Comparison of ENCODE assay signal across 20 cellular contexts in the genomic region with DNA sequence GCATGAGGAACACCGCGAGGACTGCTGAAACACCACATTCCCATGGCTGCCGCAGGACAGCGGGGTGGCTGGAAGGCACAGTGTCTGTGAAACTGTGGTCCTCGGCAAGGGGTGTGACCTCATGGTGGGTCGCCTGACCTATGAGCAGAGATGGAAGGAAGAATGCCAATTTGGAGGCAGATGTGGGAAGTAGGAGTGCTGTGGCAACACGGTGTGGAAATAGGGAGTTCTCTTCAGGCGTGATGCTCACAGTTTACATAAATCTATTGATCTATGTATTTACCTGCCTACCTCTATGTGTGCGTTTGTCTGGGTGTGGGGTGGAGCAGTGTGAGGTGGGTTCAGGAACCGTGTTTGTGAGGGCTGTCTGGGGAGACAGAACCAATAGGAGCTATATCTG.
A peak's percentile ranks its signal among the peaks of the same experiment; 100 is the strongest.
DNase-seq lines count a peak whose midpoint lies in the region; ATAC-seq, FAIRE-seq and TF ChIP-seq lines count a peak whose summit lies in the region.
"Had no signal": no experiment of that assay in that cellular context is flagged by ENCODE, and none has a peak within 500 bp of the region (broad histone marks: within the 10 kb centered on the region; RNA-seq: fewer than 3 reads in every experiment).

No MANE protein-coding gene starts in this region.

- no peak overlapping the region for H2AFZ ChIP-seq in HepG2 (ENCODE audit: low read length)
- peak overlapping the region; percentile 37; the same call in 1 of the 2 replicates for H2AFZ ChIP-seq in GM12878 (ENCODE audit: control insufficient read depth, low read depth, low read length)

- H3K9me3 ChIP-seq in HepG2 (ENCODE audit: low read length) (no peaks in the 10 kb centered on the region), right lobe of liver (no peaks in the 10 kb centered on the region), GM12878 (replicated peaks; ENCODE audit: control insufficient read depth, insufficient read depth, low read length) (no peaks in the 10 kb centered on the region; the same call in 2 of the 3 replicates), neutrophil (no peaks in the 10 kb centered on the region)
- H3K9me3 ChIP-seq: A549, BLaER1 had no signal

- TF ChIP-seq EP300 in HepG2 (IDR thresholded peaks at IDR 0.05; ENCODE audit: low read depth in 2 of 2, low read length in 2 of 2) (no peak), HepG2 (CRISPR knock-in tag; IDR thresholded peaks at IDR 0.05; ENCODE audit: borderline replicate concordance) (no peak), GM12878 (IDR thresholded peaks at IDR 0.05; ENCODE audit: borderline replicate concordance in 1 of 2, control insufficient read depth in 1 of 2, low read depth in 2 of 2, low read length in 2 of 2) (no peak)

- POLR2A ChIA-PET in HepG2 (lab: Yijun Ruan, JAX) (no interaction called here), GM12878 (lab: Charles Lee) (interaction anchor here (0.7 to 1.7 kb wide), 2 partner anchors 150 to 152 kb away, joined by 3 to 4 read pairs; no protein-coding TSS in a partner anchor)

- RAD21 ChIA-PET in GM12878 (lab: Charles Lee; ENCODE audit: unreplicated experiment) = no interaction called here

- TF ChIP-seq POLR2A in HepG2 (IDR thresholded peaks at IDR 0.05; ENCODE audit: insufficient read depth in 1 of 2, low read depth in 2 of 2, low read length in 2 of 2) (no peak), right lobe of liver (IDR thresholded peaks at IDR 0.05) (no peak), GM12878 (IDR thresholded peaks at IDR 0.05; ENCODE audit: low read depth, low read length) (no peak)

- no peak overlapping the region for H3K4me3 ChIP-seq in HepG2 (replicated peaks in 1 of 3; ENCODE audit: insufficient read depth in 1 of 3, low read depth in 2 of 3, low read length in 3 of 3)
- no peak overlapping the region for H3K4me3 ChIP-seq in right lobe of liver
- H3K4me3 ChIP-seq in GM12878 = no peak overlapping the region
- H3K4me3 ChIP-seq in neutrophil (ENCODE audit: low read depth in 1 of 2, low read length in 1 of 2) = no peak overlapping the region
- H3K4me3 ChIP-seq: A549, BLaER1 had no signal

- peak; percentile 47 for ATAC-seq in HepG2
- ATAC-seq in right lobe of liver = no peak
- no peak for ATAC-seq in GM12878
- no peak for ATAC-seq in GM21381 (IDR thresholded peaks at IDR 0.05; ENCODE audit: unreplicated experiment)
- ATAC-seq in GM18502 (IDR thresholded peaks at IDR 0.05; ENCODE audit: poor library complexity, unreplicated experiment) = no peak
- ATAC-seq: A549; CD8-positive, alpha-beta T cell had no signal

- CTCF ChIA-PET in HepG2 (lab: Yijun Ruan, JAX; ENCODE audit: low intra/inter-chr PET ratio, low total read pairs) (no interaction called here), GM12878 (lab: Yijun Ruan, JAX) (interaction anchor here (1.4 to 1.8 kb wide), 2 partner anchors 11 to 17 kb away, joined by 4 to 13 read pairs; no protein-coding TSS in a partner anchor)

- H3K27ac ChIP-seq in HepG2 (ENCODE audit: extremely low read length, insufficient read depth, low read length) (no peak overlapping the region), right lobe of liver (no peak overlapping the region), GM12878 (ENCODE audit: control insufficient read depth, insufficient read depth) (peak overlapping the region; percentile 81), neutrophil (peak overlapping the region; percentile 91)
- H3K27ac ChIP-seq: 22Rv1, A549, BLaER1 had no signal

- H3K4me1 ChIP-seq in HepG2 (ENCODE audit: insufficient read depth, low read length) = peaks cover 17% of the 10 kb centered on the region
- no peaks in the 10 kb centered on the region for H3K4me1 ChIP-seq in right lobe of liver
- H3K4me1 ChIP-seq in GM12878 (ENCODE audit: control insufficient read depth, insufficient read depth, low read length) = peaks cover 27% of the 10 kb centered on the region
- peaks cover 52 to 53% of the 10 kb centered on the region in 2 experiments for H3K4me1 ChIP-seq in neutrophil (ENCODE audit: control insufficient read depth in 1 of 2, insufficient read depth in 1 of 2, low read depth in 1 of 2, low read length in 1 of 2)
- H3K4me1 ChIP-seq: A549, BLaER1 had no signal

- no peak overlapping the region for H3K9ac ChIP-seq in HepG2 (ENCODE audit: insufficient read depth, low read depth, low read length)
- no peak overlapping the region for H3K9ac ChIP-seq in GM12878 (ENCODE audit: control insufficient read depth, insufficient read depth, low read length)
- H3K9ac ChIP-seq: BLaER1 had no signal

- DNase-seq in HepG2 (ENCODE audit: low spot score) (no peak), right lobe of liver (no peak), GM12878 (ENCODE audit: low read depth, low spot score) (no peak), RKO (ENCODE audit: low spot score) (no peak)
- no peak for DNase-seq in activated CD4-positive, alpha-beta T cell treated with anti-CD3 and anti-CD28 coated beads, Interleukin-2, amount 50 U/mL, for 4 hours
- DNase-seq: AML-193; CD8-positive, alpha-beta T cell; COR-L47; DMS 273 treated with DMSO at 0.1 percent for 48 hours; DMS53; DND-41; EL; H9 had no signal

- H4K20me1 ChIP-seq in HepG2 (ENCODE audit: insufficient read depth, low read length) (no peaks in the 10 kb centered on the region), GM12878 (ENCODE audit: control insufficient read depth, insufficient read depth) (no peaks in the 10 kb centered on the region)
- H4K20me1 ChIP-seq: BLaER1 had no signal

- TF ChIP-seq CTCF in HepG2 (CRISPR knock-in tag; IDR thresholded peaks at IDR 0.05) = no peak
- no peak for TF ChIP-seq CTCF in right lobe of liver (IDR thresholded peaks at IDR 0.05)
- TF ChIP-seq CTCF in GM12878 (IDR thresholded peaks at IDR 0.05 in 2 of 3, conservative IDR thresholded peaks at IDR 0.05 in 1 of 3; ENCODE audit: control insufficient read depth in 2 of 3, extremely low read depth in 1 of 3, insufficient read depth in 1 of 3, low read depth in 3 of 3, low read length in 3 of 3) = no peak
- TF ChIP-seq CTCF in neutrophil (IDR thresholded peaks at IDR 0.05) = no peak

- TF ChIP-seq RAD21 in HepG2 (CRISPR knock-in tag; IDR thresholded peaks at IDR 0.05) (no peak), GM12878 (IDR thresholded peaks at IDR 0.05; ENCODE audit: insufficient read depth, low read depth, low read length) (no peak)

- in situ Hi-C loops in HepG2 (cut with HindIII; ENCODE audit: extremely low pct_ligation_motif_present, low pct_unique_long_range_greater_than_20kb) = no loop called here
- in situ Hi-C loops in GM12878 (cut with MboI) = no loop called here

- H3K36me3 ChIP-seq in HepG2 (replicated peaks in 1 of 2; ENCODE audit: control insufficient read depth in 1 of 2, insufficient read depth in 2 of 2, low read length in 2 of 2) = no peaks in the 10 kb centered on the region
- H3K36me3 ChIP-seq in right lobe of liver = no peaks in the 10 kb centered on the region
- H3K36me3 ChIP-seq in GM12878 (ENCODE audit: control insufficient read depth in 2 of 2, insufficient read depth in 2 of 2, low read length in 1 of 2) = no peaks in the 10 kb centered on the region
- no peaks in the 10 kb centered on the region for H3K36me3 ChIP-seq in neutrophil
- H3K36me3 ChIP-seq: BLaER1 had no signal

- H3K4me2 ChIP-seq in HepG2 (ENCODE audit: low read depth, low read length) (no peak overlapping the region), GM12878 (ENCODE audit: control insufficient read depth, insufficient read depth) (peak overlapping the region; percentile 64; the same call in 1 of the 2 replicates)
- H3K4me2 ChIP-seq: A549, BLaER1 had no signal

- H3K79me2 ChIP-seq in HepG2 (ENCODE audit: insufficient read depth, low read length) = no peaks in the 10 kb centered on the region
- H3K79me2 ChIP-seq in GM12878 (ENCODE audit: control insufficient read depth, insufficient read depth, low read length) = no peaks in the 10 kb centered on the region

- BruUV-seq in HepG2 (replicated peaks; lab: Mats Ljungman, UMichigan) (no TSS peak), GM12878 (replicated peaks; lab: Mats Ljungman, UMichigan) (no TSS peak)

- no peak for FAIRE-seq in HepG2 (lab: Jason Lieb, UNC)
- FAIRE-seq in GM12878 (lab: Jason Lieb, UNC) = no peak
- FAIRE-seq: A549, H1 had no signal

- H3K27me3 ChIP-seq in HepG2 (ENCODE audit: control insufficient read depth in 1 of 2, insufficient read depth in 2 of 2, low read length in 2 of 2) (no peaks in the 10 kb centered on the region; a peak in 1 of 5 replicates), right lobe of liver (no peaks in the 10 kb centered on the region), GM12878 (replicated peaks in 1 of 2; ENCODE audit: control insufficient read depth in 2 of 2, insufficient read depth in 2 of 2, low read length in 1 of 2) (no peaks in the 10 kb centered on the region), neutrophil (no peaks in the 10 kb centered on the region)
- H3K27me3 ChIP-seq: BLaER1 had no signal

- intact Hi-C loops in HepG2 (cut with micrococcal nuclease; ENCODE audit: unreplicated experiment) (no loop called here), right lobe of liver (cut with DNase I) (no loop called here), GM12878 (cut with micrococcal nuclease; ENCODE audit: unreplicated experiment) (no loop called here)

- SMC1A ChIA-PET in GM12878 (lab: Charles Lee; ENCODE audit: uncharacterized antibody, unreplicated experiment) = interaction anchor here (0.9 to 2.2 kb wide), 5 partner anchors 10 to 107 kb away, joined by 4 to 13 read pairs (median 6); no protein-coding TSS in a partner anchor

- WGBS in HepG2 (ENCODE audit: low lambda C conversion rate) = 44% methylated on average over 10 of the region's 10 CpGs
- whole genome bisulfite sequencing in right lobe of liver (ENCODE audit: insufficient coverage, low coverage, low lambda C conversion rate, missing lambda C conversion rate) = 48% methylated on average over 7 of the region's 10 CpGs
- WGBS in GM12878 (ENCODE audit: insufficient coverage, insufficient replicate concordance, low lambda C conversion rate, missing lambda C conversion rate) = 78% methylated on average over 10 of the region's 10 CpGs

TF ChIP-seq in HepG2, 621 proteins besides CTCF, POLR2A, EP300 and RAD21:
- TF ChIP-seq ELF4 (CRISPR knock-in tag; IDR thresholded peaks at IDR 0.05; ENCODE audit: borderline replicate concordance) = no peak
- no peak for TF ChIP-seq ZNF546 (CRISPR knock-in tag; conservative IDR thresholded peaks at IDR 0.05)
- no peak for TF ChIP-seq ZNF441 (CRISPR knock-in tag; IDR thresholded peaks at IDR 0.05; ENCODE audit: borderline replicate concordance)
- TF ChIP-seq POLR2AphosphoS2 (IDR thresholded peaks at IDR 0.05; ENCODE audit: low read depth, low read length) = no peak
- TF ChIP-seq HIVEP1 (CRISPR knock-in tag; IDR thresholded peaks at IDR 0.05) = no peak
TF ChIP-seq in HepG2: peak in this region for 0.

TF ChIP-seq in GM12878, 131 proteins besides CTCF, POLR2A, EP300 and RAD21 (continues in another document):
- TF ChIP-seq EZH2 (IDR thresholded peaks at IDR 0.05; ENCODE audit: borderline replicate concordance, control insufficient read depth, low read depth, low read length) (no peak), SMAD1 (IDR thresholded peaks at IDR 0.05; ENCODE audit: low read depth, partially characterized antibody) (no peak), ZBED1 (IDR thresholded peaks at IDR 0.05; ENCODE audit: borderline replicate concordance) (no peak), IKZF2 (IDR thresholded peaks at IDR 0.05) (no peak), LARP7 (IDR thresholded peaks at IDR 0.05) (no peak)

Comparison
In these comparisons a context has a peak if more than half of its experiments do, and no peak if none do; other contexts are left out.
1. H3K27ac ChIP-seq: peak in GM12878 (single experiment) and neutrophil (single experiment); none in HepG2 (single experiment) and right lobe of liver (0 of 3).